In the genomic region with DNA sequence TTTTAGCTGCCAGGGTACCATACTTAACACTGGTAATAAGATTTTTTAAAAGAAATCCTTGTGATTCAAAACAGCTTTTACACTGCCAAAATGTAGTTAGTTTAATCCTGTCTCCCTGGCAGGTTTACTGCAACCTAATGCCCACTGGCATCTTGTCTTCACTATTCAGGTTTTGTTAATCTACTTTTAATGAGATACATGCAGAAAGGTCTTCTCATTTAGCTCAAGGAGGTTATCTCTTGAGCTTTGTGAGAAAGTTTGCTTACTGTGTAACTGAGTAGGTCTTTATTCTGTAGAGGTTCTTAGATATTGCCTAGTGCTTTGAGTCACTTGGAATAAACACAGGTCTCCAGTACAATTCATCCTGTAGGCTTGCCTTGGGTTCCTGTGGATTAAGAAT, we compare ENCODE assay signal across 28 cellular contexts.
"Had no signal": no experiment of that assay in that cellular context is flagged by ENCODE, and none has a peak within 500 bp of the region (broad histone marks: within the 10 kb centered on the region; RNA-seq: fewer than 3 reads in every experiment).

No MANE protein-coding gene starts in this region.

- H3K27me3 Mint-ChIP-seq: stimulated activated naive B cell treated with anti-CD40 and anti-IgM and Interleukin-4, amounts not matched to agents 10 μg/mL and 1 μg/mL and 100 μg/mL, for 72 hours; stimulated activated naive CD8-positive, alpha-beta T cell treated with anti-CD3 and anti-CD28 coated beads, Interleukin-15, amount 100 ng/mL, for 72 hours had no signal

- H3K4me3 Mint-ChIP-seq: stimulated activated effector memory CD8-positive, alpha-beta T cell treated with anti-CD3 and anti-CD28 coated beads, Interleukin-12 subunit alpha, Interleukin-12 subunit beta, amount 100 ng/mL, for 72 hours; stimulated activated memory B cell treated with anti-CD40 and anti-IgM and Interleukin-4, amounts not matched to agents 10 μg/mL and 1 μg/mL and 100 μg/mL, for 72 hours; stimulated activated naive B cell treated with anti-CD40 and anti-IgM and Interleukin-4, amounts not matched to agents 10 μg/mL and 1 μg/mL and 100 μg/mL, for 72 hours; stimulated activated naive CD8-positive, alpha-beta T cell treated with anti-CD3 and anti-CD28 coated beads, Interleukin-15, amount 100 ng/mL, for 72 hours; stimulated activated naive CD8-positive, alpha-beta T cell treated with anti-CD3 and anti-CD28 coated beads, Interleukin-15, Interleukin-2, amounts not matched to agents 100 ng/mL and 50 ng/mL, for 24 hours; type B pancreatic cell had no signal

- DNase-seq: stimulated activated CD4-positive, alpha-beta T cell treated with anti-CD3 and anti-CD28 coated beads, Interleukin-2, amount 100 ng/mL, for 48 hours; stimulated activated CD4-positive, alpha-beta T cell treated with anti-CD3 and anti-CD28 coated beads, Interleukin-4, amount 100 ng/mL, for 1 hour; stimulated activated CD4-positive, alpha-beta T cell treated with anti-CD3 and anti-CD28 coated beads, Interleukin-4, amount 100 ng/mL, for 24 hours; stimulated activated CD4-positive, alpha-beta T cell treated with anti-CD3 and anti-CD28 coated beads, Interleukin-4, amount 100 ng/mL, for 4 hours; stimulated activated CD8-positive, alpha-beta memory T cell treated with anti-CD3 and anti-CD28 coated beads, Interleukin-4, amount 100 ng/mL, for 48 hours; stimulated activated naive B cell treated with anti-CD40 and anti-IgM and Interleukin-4, amounts not matched to agents 10 μg/mL and 1 μg/mL and 100 μg/mL, for 72 hours; stimulated activated naive CD4-positive, alpha-beta T cell; stimulated activated naive CD4-positive, alpha-beta T cell treated with Interleukin-2 at 50 U/mL for 16 hours; stimulated activated naive CD8-positive, alpha-beta T cell treated with anti-CD3 and anti-CD28 coated beads, Interleukin-15, amount 100 ng/mL, for 72 hours; stimulated activated naive CD8-positive, alpha-beta T cell treated with anti-CD3 and anti-CD28 coated beads, Interleukin-15, Interleukin-2, amounts not matched to agents 100 U/mL and 50 U/mL, for 24 hours; stomach; substantia nigra; testis; thyroid gland; tibial artery; transverse colon; trophoblast cell; upper lobe of left lung; upper lobe of right lung; uterus had no signal

- H3K36me3 ChIP-seq: stomach, suprapubic skin, thoracic aorta, thyroid gland, tibial artery, tibial nerve, transverse colon, upper lobe of left lung, upper lobe of right lung, uterus, vagina had no signal

- ATAC-seq: stimulated activated effector memory CD8-positive, alpha-beta T cell treated with anti-CD3 and anti-CD28 coated beads, Interleukin-12 subunit alpha, Interleukin-12 subunit beta, amount 100 ng/mL, for 72 hours; stimulated activated memory B cell treated with anti-CD40 and anti-IgM and Interleukin-4, amounts not matched to agents 10 μg/mL and 1 μg/mL and 100 μg/mL, for 72 hours; stimulated activated naive B cell treated with anti-CD40 and anti-IgM and Interleukin-4, amounts not matched to agents 10 μg/mL and 1 μg/mL and 100 μg/mL, for 72 hours; stimulated activated naive CD8-positive, alpha-beta T cell treated with anti-CD3 and anti-CD28 coated beads, Interleukin-15, amount 100 ng/mL, for 72 hours; stimulated activated naive CD8-positive, alpha-beta T cell treated with anti-CD3 and anti-CD28 coated beads, Interleukin-15, Interleukin-2, amounts not matched to agents 100 U/mL and 50 U/mL, for 24 hours; upper lobe of right lung had no signal

- H3K4me3 ChIP-seq: stomach, suprapubic skin, testis, thoracic aorta, thyroid gland, tibial artery, tibial nerve, transverse colon, upper lobe of left lung, upper lobe of right lung, uterus, vagina had no signal

- H3K9me3 Mint-ChIP-seq: stimulated activated memory B cell treated with anti-CD40 and anti-IgM and Interleukin-4, amounts not matched to agents 10 μg/mL and 1 μg/mL and 100 μg/mL, for 72 hours; stimulated activated naive B cell treated with anti-CD40 and anti-IgM and Interleukin-4, amounts not matched to agents 10 μg/mL and 1 μg/mL and 100 μg/mL, for 72 hours; type B pancreatic cell had no signal

- H3K9me3 ChIP-seq: stomach, suprapubic skin, testis, thoracic aorta, thyroid gland, tibial artery, tibial nerve, transverse colon, upper lobe of left lung, upper lobe of right lung, uterus, vagina had no signal

- H3K4me1 Mint-ChIP-seq: stimulated activated effector memory CD8-positive, alpha-beta T cell treated with anti-CD3 and anti-CD28 coated beads, Interleukin-12 subunit alpha, Interleukin-12 subunit beta, amount 100 ng/mL, for 72 hours; stimulated activated memory B cell treated with anti-CD40 and anti-IgM and Interleukin-4, amounts not matched to agents 10 μg/mL and 1 μg/mL and 100 μg/mL, for 72 hours; stimulated activated naive B cell treated with anti-CD40 and anti-IgM and Interleukin-4, amounts not matched to agents 10 μg/mL and 1 μg/mL and 100 μg/mL, for 72 hours; stimulated activated naive CD8-positive, alpha-beta T cell treated with anti-CD3 and anti-CD28 coated beads, Interleukin-15, amount 100 ng/mL, for 72 hours had no signal

- H3K27me3 ChIP-seq: stomach, suprapubic skin, testis, thyroid gland, tibial artery, tibial nerve, transverse colon, upper lobe of left lung, upper lobe of right lung, uterus, vagina had no signal

- H3K27ac ChIP-seq: stomach, suprapubic skin, testis, thoracic aorta, thyroid gland, tibial artery, tibial nerve, transverse colon, upper lobe of left lung, upper lobe of right lung, uterus, vagina had no signal

- H3K4me1 ChIP-seq: stomach, suprapubic skin, testis, thyroid gland, tibial artery, tibial nerve, transverse colon, upper lobe of left lung, upper lobe of right lung, uterus, vagina had no signal

- H3K36me3 Mint-ChIP-seq: stimulated activated effector memory CD8-positive, alpha-beta T cell treated with anti-CD3 and anti-CD28 coated beads, Interleukin-12 subunit alpha, Interleukin-12 subunit beta, amount 100 ng/mL, for 72 hours; stimulated activated memory B cell treated with anti-CD40 and anti-IgM and Interleukin-4, amounts not matched to agents 10 μg/mL and 1 μg/mL and 100 μg/mL, for 72 hours; stimulated activated naive B cell treated with anti-CD40 and anti-IgM and Interleukin-4, amounts not matched to agents 10 μg/mL and 1 μg/mL and 100 μg/mL, for 72 hours; type B pancreatic cell had no signal

- H3K27ac Mint-ChIP-seq: stimulated activated effector memory CD8-positive, alpha-beta T cell treated with anti-CD3 and anti-CD28 coated beads, Interleukin-12 subunit alpha, Interleukin-12 subunit beta, amount 100 ng/mL, for 72 hours; stimulated activated memory B cell treated with anti-CD40 and anti-IgM and Interleukin-4, amounts not matched to agents 10 μg/mL and 1 μg/mL and 100 μg/mL, for 72 hours; stimulated activated naive B cell treated with anti-CD40 and anti-IgM and Interleukin-4, amounts not matched to agents 10 μg/mL and 1 μg/mL and 100 μg/mL, for 72 hours; stimulated activated naive CD8-positive, alpha-beta T cell treated with anti-CD3 and anti-CD28 coated beads, Interleukin-15, amount 100 ng/mL, for 72 hours; stimulated activated naive CD8-positive, alpha-beta T cell treated with anti-CD3 and anti-CD28 coated beads, Interleukin-15, Interleukin-2, amounts not matched to agents 100 ng/mL and 50 ng/mL, for 24 hours; type B pancreatic cell had no signal
